In the genomic region with DNA sequence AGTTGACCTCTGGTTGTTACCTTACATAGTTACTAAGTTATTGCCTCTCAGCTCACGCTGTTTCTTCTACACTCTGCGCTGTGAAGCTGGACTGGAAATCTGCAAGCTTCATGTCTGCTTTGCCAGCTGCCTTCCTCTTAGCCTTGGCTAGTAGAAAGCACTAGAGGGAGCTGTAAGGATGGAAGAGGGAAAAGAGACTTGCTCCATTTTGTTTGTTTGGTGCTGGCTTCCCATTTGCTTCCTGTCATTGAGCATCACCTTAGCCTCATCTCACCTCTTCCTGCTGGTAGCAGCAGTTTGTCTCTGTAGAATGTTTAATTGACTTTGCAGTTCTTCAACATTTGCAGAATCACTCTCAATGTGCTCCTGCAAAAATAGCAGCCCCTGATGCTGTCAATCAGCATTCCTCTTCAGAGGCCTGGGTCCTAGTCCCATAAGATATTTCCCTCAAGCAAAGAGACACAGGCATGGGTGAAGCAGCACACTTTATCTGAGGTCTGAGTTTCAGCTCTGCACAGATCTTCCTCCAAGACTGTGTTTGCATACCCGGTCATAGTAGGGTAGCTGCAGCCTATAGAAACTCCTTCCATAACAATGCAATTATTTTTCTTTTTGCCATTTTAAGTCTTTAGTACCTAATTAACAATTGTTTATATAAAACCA, we compare ENCODE assay signal across 1 cellular context.
A peak's percentile ranks its signal among the peaks of the same experiment; 100 is the strongest.
TF ChIP-seq lines count a peak whose summit lies in the region.

No MANE protein-coding gene starts in this region.

TF ChIP-seq in GM23338, 12 proteins besides CTCF, POLR2A, EP300 and RAD21 (continued from another document):
- TF ChIP-seq, protein P1, sequence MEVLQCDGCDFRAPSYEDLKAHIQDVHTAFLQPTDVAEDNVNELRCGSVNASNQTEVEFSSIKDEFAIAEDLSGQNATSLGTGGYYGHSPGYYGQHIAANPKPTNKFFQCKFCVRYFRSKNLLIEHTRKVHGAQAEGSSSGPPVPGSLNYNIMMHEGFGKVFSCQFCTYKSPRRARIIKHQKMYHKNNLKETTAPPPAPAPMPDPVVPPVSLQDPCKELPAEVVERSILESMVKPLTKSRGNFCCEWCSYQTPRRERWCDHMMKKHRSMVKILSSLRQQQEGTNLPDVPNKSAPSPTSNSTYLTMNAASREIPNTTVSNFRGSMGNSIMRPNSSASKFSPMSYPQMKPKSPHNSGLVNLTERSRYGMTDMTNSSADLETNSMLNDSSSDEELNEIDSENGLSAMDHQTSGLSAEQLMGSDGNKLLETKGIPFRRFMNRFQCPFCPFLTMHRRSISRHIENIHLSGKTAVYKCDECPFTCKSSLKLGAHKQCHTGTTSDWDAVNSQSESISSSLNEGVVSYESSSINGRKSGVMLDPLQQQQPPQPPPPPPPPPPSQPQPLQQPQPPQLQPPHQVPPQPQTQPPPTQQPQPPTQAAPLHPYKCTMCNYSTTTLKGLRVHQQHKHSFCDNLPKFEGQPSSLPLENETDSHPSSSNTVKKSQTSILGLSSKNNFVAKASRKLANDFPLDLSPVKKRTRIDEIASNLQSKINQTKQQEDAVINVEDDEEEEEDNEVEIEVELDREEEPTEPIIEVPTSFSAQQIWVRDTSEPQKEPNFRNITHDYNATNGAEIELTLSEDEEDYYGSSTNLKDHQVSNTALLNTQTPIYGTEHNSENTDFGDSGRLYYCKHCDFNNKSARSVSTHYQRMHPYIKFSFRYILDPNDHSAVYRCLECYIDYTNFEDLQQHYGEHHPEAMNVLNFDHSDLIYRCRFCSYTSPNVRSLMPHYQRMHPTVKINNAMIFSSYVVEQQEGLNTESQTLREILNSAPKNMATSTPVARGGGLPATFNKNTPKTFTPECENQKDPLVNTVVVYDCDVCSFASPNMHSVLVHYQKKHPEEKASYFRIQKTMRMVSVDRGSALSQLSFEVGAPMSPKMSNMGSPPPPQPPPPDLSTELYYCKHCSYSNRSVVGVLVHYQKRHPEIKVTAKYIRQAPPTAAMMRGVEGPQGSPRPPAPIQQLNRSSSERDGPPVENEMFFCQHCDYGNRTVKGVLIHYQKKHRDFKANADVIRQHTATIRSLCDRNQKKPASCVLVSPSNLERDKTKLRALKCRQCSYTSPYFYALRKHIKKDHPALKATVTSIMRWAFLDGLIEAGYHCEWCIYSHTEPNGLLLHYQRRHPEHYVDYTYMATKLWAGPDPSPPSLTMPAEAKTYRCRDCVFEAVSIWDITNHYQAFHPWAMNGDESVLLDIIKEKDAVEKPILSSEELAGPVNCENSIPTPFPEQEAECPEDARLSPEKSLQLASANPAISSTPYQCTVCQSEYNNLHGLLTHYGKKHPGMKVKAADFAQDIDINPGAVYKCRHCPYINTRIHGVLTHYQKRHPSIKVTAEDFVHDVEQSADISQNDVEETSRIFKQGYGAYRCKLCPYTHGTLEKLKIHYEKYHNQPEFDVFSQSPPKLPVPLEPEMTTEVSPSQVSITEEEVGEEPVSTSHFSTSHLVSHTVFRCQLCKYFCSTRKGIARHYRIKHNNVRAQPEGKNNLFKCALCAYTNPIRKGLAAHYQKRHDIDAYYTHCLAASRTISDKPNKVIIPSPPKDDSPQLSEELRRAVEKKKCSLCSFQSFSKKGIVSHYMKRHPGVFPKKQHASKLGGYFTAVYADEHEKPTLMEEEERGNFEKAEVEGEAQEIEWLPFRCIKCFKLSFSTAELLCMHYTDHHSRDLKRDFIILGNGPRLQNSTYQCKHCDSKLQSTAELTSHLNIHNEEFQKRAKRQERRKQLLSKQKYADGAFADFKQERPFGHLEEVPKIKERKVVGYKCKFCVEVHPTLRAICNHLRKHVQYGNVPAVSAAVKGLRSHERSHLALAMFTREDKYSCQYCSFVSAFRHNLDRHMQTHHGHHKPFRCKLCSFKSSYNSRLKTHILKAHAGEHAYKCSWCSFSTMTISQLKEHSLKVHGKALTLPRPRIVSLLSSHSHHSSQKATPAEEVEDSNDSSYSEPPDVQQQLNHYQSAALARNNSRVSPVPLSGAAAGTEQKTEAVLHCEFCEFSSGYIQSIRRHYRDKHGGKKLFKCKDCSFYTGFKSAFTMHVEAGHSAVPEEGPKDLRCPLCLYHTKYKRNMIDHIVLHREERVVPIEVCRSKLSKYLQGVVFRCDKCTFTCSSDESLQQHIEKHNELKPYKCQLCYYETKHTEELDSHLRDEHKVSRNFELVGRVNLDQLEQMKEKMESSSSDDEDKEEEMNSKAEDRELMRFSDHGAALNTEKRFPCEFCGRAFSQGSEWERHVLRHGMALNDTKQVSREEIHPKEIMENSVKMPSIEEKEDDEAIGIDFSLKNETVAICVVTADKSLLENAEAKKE (CRISPR knock-in tag; IDR thresholded peaks at IDR 0.05), result 0 out of 2 replicates have a peak, but pooled peaks have one; percentile 32
- peak; percentile 22; the same call in 1 of the 2 replicates for TF ChIP-seq ZNF331 (CRISPR knock-in tag; IDR thresholded peaks at IDR 0.05; ENCODE audit: low read depth)
- TF ChIP-seq NANOG (IDR thresholded peaks at IDR 0.05; ENCODE audit: borderline replicate concordance), result no peak
- TF ChIP-seq EZH2 (IDR thresholded peaks at IDR 0.05; ENCODE audit: low read depth, unreplicated experiment), result no peak
- TF ChIP-seq, protein P2, sequence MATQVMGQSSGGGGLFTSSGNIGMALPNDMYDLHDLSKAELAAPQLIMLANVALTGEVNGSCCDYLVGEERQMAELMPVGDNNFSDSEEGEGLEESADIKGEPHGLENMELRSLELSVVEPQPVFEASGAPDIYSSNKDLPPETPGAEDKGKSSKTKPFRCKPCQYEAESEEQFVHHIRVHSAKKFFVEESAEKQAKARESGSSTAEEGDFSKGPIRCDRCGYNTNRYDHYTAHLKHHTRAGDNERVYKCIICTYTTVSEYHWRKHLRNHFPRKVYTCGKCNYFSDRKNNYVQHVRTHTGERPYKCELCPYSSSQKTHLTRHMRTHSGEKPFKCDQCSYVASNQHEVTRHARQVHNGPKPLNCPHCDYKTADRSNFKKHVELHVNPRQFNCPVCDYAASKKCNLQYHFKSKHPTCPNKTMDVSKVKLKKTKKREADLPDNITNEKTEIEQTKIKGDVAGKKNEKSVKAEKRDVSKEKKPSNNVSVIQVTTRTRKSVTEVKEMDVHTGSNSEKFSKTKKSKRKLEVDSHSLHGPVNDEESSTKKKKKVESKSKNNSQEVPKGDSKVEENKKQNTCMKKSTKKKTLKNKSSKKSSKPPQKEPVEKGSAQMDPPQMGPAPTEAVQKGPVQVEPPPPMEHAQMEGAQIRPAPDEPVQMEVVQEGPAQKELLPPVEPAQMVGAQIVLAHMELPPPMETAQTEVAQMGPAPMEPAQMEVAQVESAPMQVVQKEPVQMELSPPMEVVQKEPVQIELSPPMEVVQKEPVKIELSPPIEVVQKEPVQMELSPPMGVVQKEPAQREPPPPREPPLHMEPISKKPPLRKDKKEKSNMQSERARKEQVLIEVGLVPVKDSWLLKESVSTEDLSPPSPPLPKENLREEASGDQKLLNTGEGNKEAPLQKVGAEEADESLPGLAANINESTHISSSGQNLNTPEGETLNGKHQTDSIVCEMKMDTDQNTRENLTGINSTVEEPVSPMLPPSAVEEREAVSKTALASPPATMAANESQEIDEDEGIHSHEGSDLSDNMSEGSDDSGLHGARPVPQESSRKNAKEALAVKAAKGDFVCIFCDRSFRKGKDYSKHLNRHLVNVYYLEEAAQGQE (IDR thresholded peaks at IDR 0.05; ENCODE audit: unreplicated experiment), result no peak
